9 cellular contexts compared by ENCODE assay signal in the genomic region with DNA sequence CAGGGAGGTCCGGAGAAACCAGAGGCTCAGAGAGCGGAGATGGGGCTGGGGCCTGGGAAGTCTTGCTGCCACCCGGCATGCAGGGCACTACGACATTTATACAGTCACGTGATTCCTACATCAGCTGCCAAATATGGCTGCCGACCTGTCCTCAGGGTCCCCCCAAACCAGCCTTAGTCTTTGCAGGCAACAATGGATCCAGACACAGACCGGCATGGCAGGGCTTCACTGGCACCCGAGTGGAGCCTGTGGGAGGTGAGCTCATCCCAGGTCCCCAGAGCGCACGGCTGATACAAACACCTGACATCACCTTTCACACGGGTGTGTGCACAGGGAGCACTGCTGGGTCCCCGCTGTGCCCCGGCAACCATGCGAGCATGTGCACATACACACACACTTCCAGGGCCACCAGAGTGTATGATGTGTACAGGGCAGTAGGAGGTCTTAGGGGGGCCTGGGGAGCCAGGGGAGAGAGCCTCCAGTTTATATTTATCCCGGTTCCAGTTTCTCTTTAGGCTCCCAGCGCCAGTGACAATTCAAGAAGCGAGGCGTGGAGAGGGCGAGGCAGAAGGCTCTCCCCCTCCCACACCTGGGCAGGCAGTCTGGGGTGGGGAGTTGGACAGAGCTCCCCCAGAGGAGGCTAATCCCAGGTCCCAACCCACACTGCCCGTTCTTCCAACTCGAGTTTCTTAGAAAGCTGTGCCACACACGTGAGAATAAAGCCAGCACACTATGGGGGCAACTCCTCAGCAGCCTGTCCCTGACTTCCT. TPM values are rescaled to one million over a fixed set of nuclear protein-coding genes. Genes with fewer than 3 reads are reported as not detected.
DNase-seq lines count a peak whose midpoint lies in the region; ATAC-seq, FAIRE-seq and TF ChIP-seq lines count a peak whose summit lies in the region.
"Had no signal": no experiment of that assay in that cellular context is flagged by ENCODE, and none has a peak within 500 bp of the region (broad histone marks: within the 10 kb centered on the region; RNA-seq: fewer than 3 reads in every experiment).

No MANE protein-coding gene starts in this region.

- TF ChIP-seq CTCF in right atrium auricular region (IDR thresholded peaks at IDR 0.05): no peak
- TF ChIP-seq CTCF in MCF 10A (IDR thresholded peaks at IDR 0.05; ENCODE audit: unreplicated experiment): no peak

- CTCF ChIA-PET in MCF 10A (lab: Yijun Ruan, JAX): interaction anchor here (0.5 to 5.8 kb wide), 6 partner anchors 9 to 333 kb away, joined by 3 to 30 read pairs (median 4); a partner anchor contains a TSS

- POLR2A ChIA-PET in MCF 10A (lab: Yijun Ruan, JAX): interaction anchor here (1.7 to 4.6 kb wide), 2 partner anchors 10 to 84 kb away, joined by 8 to 53 read pairs; a partner anchor contains a TSS

- H3K36me3 Mint-ChIP-seq in MCF 10A (ENCODE audit: insufficient read depth, unreplicated experiment): peaks cover 13% of the 10 kb centered on the region

- ATAC-seq in Right ventricle myocardium superior (ENCODE audit: poor library complexity): no peak

- H3K4me3 ChIP-seq in right atrium auricular region: peak overlapping the region; percentile 91 to 98
- H3K4me3 ChIP-seq in mucosa of rectum (ENCODE audit: low read length in 2 of 2): peak overlapping the region; percentile 71 to 73

- H3K4me1 Mint-ChIP-seq in MCF 10A (ENCODE audit: insufficient read depth, unreplicated experiment): peaks cover 5% of the 10 kb centered on the region

- peak overlapping the region; percentile 72 to 84 for H3K9ac ChIP-seq in mucosa of rectum (ENCODE audit: low read depth in 1 of 2, low read length in 2 of 2)

- H3K27ac ChIP-seq in right atrium auricular region: peak overlapping the region; percentile 98
- H3K27ac ChIP-seq in mucosa of rectum (ENCODE audit: low read depth in 2 of 2, low read length in 2 of 2): peak overlapping the region in 1 of 2 donors; percentile 84

- H3K4me1 ChIP-seq in right atrium auricular region (peaks cover 0 to 59% of the 10 kb centered on the region in 2 donors), mucosa of rectum (ENCODE audit: control insufficient read depth in 2 of 2, insufficient read depth in 2 of 2, low read length in 2 of 2) (peaks cover 19 to 34% of the 10 kb centered on the region in 2 donors)

- BruUV-seq in MCF 10A (replicated peaks; lab: Mats Ljungman, UMichigan): no TSS peak

- FAIRE-seq in GM12892 (lab: Jason Lieb, UNC): no peak

- H3K9me3 Mint-ChIP-seq in MCF 10A (ENCODE audit: unreplicated experiment): no peaks in the 10 kb centered on the region

- no peak; the same call in 1 of the 2 replicates for TF ChIP-seq POLR2A in GM12892 (IDR thresholded peaks at IDR 0.05; ENCODE audit: low read depth, low read length)

- H3K36me3 ChIP-seq in right atrium auricular region: peaks cover 45% of the 10 kb centered on the region
- peaks cover 27 to 31% of the 10 kb centered on the region in 2 donors for H3K36me3 ChIP-seq in mucosa of rectum (ENCODE audit: control insufficient read depth in 2 of 2, insufficient read depth in 2 of 2, low read length in 2 of 2)

- H3K27me3 Mint-ChIP-seq in MCF 10A (ENCODE audit: insufficient read depth, unreplicated experiment): no peaks in the 10 kb centered on the region

- H3K4me3 Mint-ChIP-seq in MCF 10A (ENCODE audit: unreplicated experiment): peak overlapping the region; percentile 78

- intact Hi-C loops in Right ventricle myocardium superior (cut with DNase I): no loop called here
- intact Hi-C loops in MCF 10A (cut with micrococcal nuclease): no loop called here

- DNase-seq in right atrium auricular region (ENCODE audit: low spot score) (no peak), Right ventricle myocardium superior (no peak), MCF 10A (ENCODE audit: unreplicated experiment) (no peak), NCI-H1417 (lab: John Stamatoyannopoulos, UW) (no peak), EL (no peak), GM12892 (ENCODE audit: insufficient read length) (no peak), inferior parietal cortex (ENCODE audit: extremely low spot score) (no peak)
- DNase-seq: NK-92 treated with Interleukin-12 subunit alpha and Interleukin-12 subunit beta, amount 100 ng/mL, for 24 hours had no signal

- H3K27me3 ChIP-seq in right atrium auricular region (no peaks in the 10 kb centered on the region), mucosa of rectum (ENCODE audit: control insufficient read depth in 2 of 2, insufficient read depth in 2 of 2, low read length in 2 of 2) (no peaks in the 10 kb centered on the region)

- H3K27ac Mint-ChIP-seq in MCF 10A (ENCODE audit: low read depth, unreplicated experiment): peak overlapping the region; percentile 63

- H3K9me3 ChIP-seq in right atrium auricular region: no peaks in the 10 kb centered on the region
- H3K9me3 ChIP-seq in mucosa of rectum (ENCODE audit: control insufficient read depth in 2 of 2, low read length in 2 of 2): no peaks in the 10 kb centered on the region

RNA-seq across cellular contexts. Expression of a gene that starts 2.7 kb away (rescaled TPM):
- total RNA-seq in right atrium auricular region (10 to 100 TPM; 12.0 to 23.3 TPM), Right ventricle myocardium superior (18.2 TPM), MCF 10A (2022) (16.3 and 22.6 TPM in 2 replicates)
- 9.5 TPM for polyA plus RNA-seq in GM12892 (2012; ENCODE audit: missing spikeins)

RNA-seq across cellular contexts. Expression of a gene that starts 9.4 kb away (rescaled TPM):
- total RNA-seq in right atrium auricular region: 10 to 100 TPM in 1 of 2 donors, 1 to 10 TPM in 1; 8.7 to 12.2 TPM
- 14.6 TPM for total RNA-seq in Right ventricle myocardium superior
- total RNA-seq in MCF 10A (2022): 14.0 and 17.6 TPM in 2 replicates
- 14.0 TPM for polyA plus RNA-seq in GM12892 (2012; ENCODE audit: missing spikeins)

RNA-seq across cellular contexts. Expression of a gene that starts 23.4 kb away (rescaled TPM):
- 10 to 100 TPM in 1 of 2 donors, 1 to 10 TPM in 1; 9.3 to 23.0 TPM for total RNA-seq in right atrium auricular region
- 10.6 TPM for total RNA-seq in Right ventricle myocardium superior
- 3.4 and 7.6 TPM in 2 replicates for total RNA-seq in MCF 10A (2022)
- 2.5 TPM for polyA plus RNA-seq in GM12892 (2012; ENCODE audit: missing spikeins)

RNA-seq across cellular contexts. Expression of a gene that starts 51.1 kb away (rescaled TPM):
- total RNA-seq in right atrium auricular region: 1 to 10 TPM; 4.2 to 7.9 TPM
- total RNA-seq in Right ventricle myocardium superior: 13.5 TPM
- total RNA-seq in MCF 10A (2022): 9.1 and 9.9 TPM in 2 replicates
- 5.3 TPM for polyA plus RNA-seq in GM12892 (2012; ENCODE audit: missing spikeins)
